In the genomic region with DNA sequence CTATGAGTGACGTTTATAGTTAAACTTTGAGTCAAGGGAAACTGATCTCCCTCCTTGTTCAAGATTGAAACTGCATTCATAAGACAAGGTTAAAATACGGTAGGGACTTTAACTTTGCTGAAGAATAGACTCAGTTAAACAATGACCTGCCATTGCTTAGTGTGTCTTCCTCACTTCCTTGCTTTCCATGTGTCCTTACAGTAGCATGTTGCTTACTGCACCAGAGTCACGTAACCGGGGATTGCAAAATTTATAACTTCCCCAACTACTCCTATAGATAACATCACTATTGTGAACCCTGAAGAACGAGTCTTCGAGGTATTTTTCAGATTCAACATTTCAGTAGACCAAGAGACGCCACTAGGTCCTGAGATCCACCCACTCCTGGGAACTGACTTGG, we compare ENCODE assay signal across 9 cellular contexts. TPM values are rescaled to one million over a fixed set of nuclear protein-coding genes. Genes with fewer than 3 reads are reported as not detected.
"Had no signal": no experiment of that assay in that cellular context is flagged by ENCODE, and none has a peak within 500 bp of the region (broad histone marks: within the 10 kb centered on the region; RNA-seq: fewer than 3 reads in every experiment).

No MANE protein-coding gene starts in this region.

RNA-seq across cellular contexts. Expression of gene FCGR2B, which starts 9.4 kb away (rescaled TPM):
- total RNA-seq: renal cortical epithelial cell, smooth muscle cell had no signal
- polyA plus RNA-seq: neural cell, smooth muscle cell had no signal

RNA-seq across cellular contexts. Expression of gene FCGR3B, which starts 22.6 kb away (rescaled TPM):
- total RNA-seq: osteoblast, progenitor cell of endocrine pancreas, renal cortical epithelial cell, smooth muscle cell had no signal
- polyA plus RNA-seq: neural cell had no signal

RNA-seq across cellular contexts. Expression of gene FCRLA, which starts 53.5 kb away (rescaled TPM):
- total RNA-seq: occipital lobe, progenitor cell of endocrine pancreas, renal cortical epithelial cell, right cardiac atrium, smooth muscle cell, testis, vagina had no signal
- polyA plus RNA-seq: neural cell, smooth muscle cell had no signal
